In genomic region chr11:36462321-36462720, GRCh38 we compare ENCODE assay signal across 17 cellular contexts. TPM values are rescaled to one million over a fixed set of nuclear protein-coding genes. Genes with fewer than 3 reads are reported as not detected.
DNase-seq lines count a peak whose midpoint lies in the region; ATAC-seq and TF ChIP-seq lines count a peak whose summit lies in the region.
"Had no signal": no experiment of that assay in that cellular context is flagged by ENCODE, and none has a peak within 500 bp of the region (broad histone marks: within the 10 kb centered on the region; RNA-seq: fewer than 3 reads in every experiment).

No MANE protein-coding gene starts in this region.

- H3K18ac ChIP-seq in IMR-90 (ENCODE audit: low read depth, low read length): no peak overlapping the region
- peak overlapping the region; percentile 72 for H3K18ac ChIP-seq in neuronal stem cell (ENCODE audit: low read length)

- no peak overlapping the region for H2AK9ac ChIP-seq in IMR-90 (replicated peaks; ENCODE audit: low read depth, low read length, poor library complexity)

- H2AK5ac ChIP-seq in IMR-90 (ENCODE audit: low read depth, low read length) (peak overlapping the region; percentile 55; the same call in 1 of the 2 replicates), neuronal stem cell (ENCODE audit: low read depth, low read length) (peak overlapping the region; percentile 58)

- no peak for TF ChIP-seq CTCF in IMR-90 (conservative IDR thresholded peaks at IDR 0.05; ENCODE audit: low read depth, low read length)
- TF ChIP-seq CTCF in esophagus muscularis mucosa (IDR thresholded peaks at IDR 0.05): no peak
- TF ChIP-seq CTCF in gastrocnemius medialis (IDR thresholded peaks at IDR 0.05 in 4 of 5, conservative IDR thresholded peaks at IDR 0.05 in 1 of 5): no peak
- no peak for TF ChIP-seq CTCF in GM13976 (IDR thresholded peaks at IDR 0.05; ENCODE audit: borderline replicate concordance, control extremely low read depth, extremely low read depth, insufficient read depth, missing control alignments)

- H3K23ac ChIP-seq in IMR-90 (ENCODE audit: low read depth, low read length) (no peak overlapping the region), neuronal stem cell (ENCODE audit: low read depth, low read length, poor library complexity) (peak overlapping the region; percentile 77)

- POLR2A ChIA-PET in IMR-90 (lab: Charles Lee; ENCODE audit: unreplicated experiment): no interaction called here

- H4K5ac ChIP-seq in IMR-90 (ENCODE audit: low read depth, low read length): no peak overlapping the region

- no peak for TF ChIP-seq POLR2A in IMR-90 (IDR thresholded peaks at IDR 0.05; ENCODE audit: low read depth, low read length)
- TF ChIP-seq POLR2A in esophagus muscularis mucosa (IDR thresholded peaks at IDR 0.05; ENCODE audit: low read depth): no peak
- TF ChIP-seq POLR2A in gastrocnemius medialis (IDR thresholded peaks at IDR 0.05): no peak

- no peak overlapping the region; the same call in 1 of the 2 replicates for H3K4ac ChIP-seq in IMR-90 (ENCODE audit: low read depth, low read length)
- no peak overlapping the region for H3K4ac ChIP-seq in neuronal stem cell (ENCODE audit: low read length)

- no peak overlapping the region for H3K4me3 ChIP-seq in IMR-90 (ENCODE audit: insufficient read depth, low read depth, low read length)
- H3K4me3 ChIP-seq in esophagus muscularis mucosa: no peak overlapping the region
- H3K4me3 ChIP-seq in neuronal stem cell (ENCODE audit: low read length in 2 of 2): no peak overlapping the region
- no peak overlapping the region for H3K4me3 ChIP-seq in gastrocnemius medialis
- H3K4me3 ChIP-seq: BLaER1, GM23338 had no signal

- no TSS peak for BruUV-seq in IMR-90 (replicated peaks; lab: Mats Ljungman, UMichigan)

- WGBS in IMR-90 (ENCODE audit: extremely low coverage in 2 of 2, insufficient read length in 1 of 2), 2 experiments: 96% methylated on average over 11 of the region's 15 CpGs; no CpG with 5 or more reads in 1 of the 2 experiments
- WGBS in esophagus muscularis mucosa: 93% methylated on average over 12 of the region's 15 CpGs
- WGBS in neuronal stem cell (ENCODE audit: extremely low coverage in 2 of 2, insufficient read length in 2 of 2, insufficient replicate concordance in 1 of 2), 2 donors: no CpG with 5 or more reads among the region's 15 CpGs

- no peak overlapping the region for H3K56ac ChIP-seq in IMR-90 (ENCODE audit: extremely low read depth, insufficient read depth, low read length)

- H2BK15ac ChIP-seq in IMR-90 (ENCODE audit: low read depth, low read length) (no peak overlapping the region), neuronal stem cell (ENCODE audit: low read length) (no peak overlapping the region)

- no peak for TF ChIP-seq RAD21 in IMR-90 (IDR thresholded peaks at IDR 0.05; ENCODE audit: low read length)

- H2AFZ ChIP-seq in IMR-90 (replicated peaks; ENCODE audit: low read length, poor library complexity): no peak overlapping the region
- no peak overlapping the region for H2AFZ ChIP-seq in neuronal stem cell (ENCODE audit: low read length)
- H2AFZ ChIP-seq: GM23338 had no signal

- H4K91ac ChIP-seq in IMR-90 (ENCODE audit: insufficient read depth, low read depth, low read length) (no peak overlapping the region; the same call in 1 of the 2 replicates), neuronal stem cell (ENCODE audit: low read depth, low read length, poor library complexity) (peak overlapping the region; percentile 13)

- H3K14ac ChIP-seq in IMR-90 (replicated peaks; ENCODE audit: low read depth, low read length) (no peak overlapping the region), neuronal stem cell (ENCODE audit: low read length) (peak overlapping the region; percentile 28)

- peaks cover 14% of the 10 kb centered on the region for H3K9me1 ChIP-seq in IMR-90 (ENCODE audit: insufficient read depth, low read length)

- H2BK120ac ChIP-seq in IMR-90 (ENCODE audit: low read depth, low read length) (peak overlapping the region; percentile 87), neuronal stem cell (ENCODE audit: low read depth, low read length) (no peak overlapping the region)

- H3K4me1 ChIP-seq in IMR-90 (ENCODE audit: control insufficient read depth, insufficient read depth, low read length) (peaks cover 14% of the 10 kb centered on the region), esophagus muscularis mucosa (no peaks in the 10 kb centered on the region), neuronal stem cell (ENCODE audit: control insufficient read depth in 2 of 2, insufficient read depth in 1 of 2, low read depth in 1 of 2, low read length in 2 of 2) (peaks cover 0 to 9% of the 10 kb centered on the region in 2 donors), gastrocnemius medialis (no peaks in the 10 kb centered on the region)

- H3K27ac ChIP-seq in IMR-90 (ENCODE audit: insufficient read depth, low read length) (no peak overlapping the region), esophagus muscularis mucosa (replicated peaks in 1 of 4) (no peak overlapping the region), neuronal stem cell (replicated peaks; ENCODE audit: low read length) (no peak overlapping the region), gastrocnemius medialis (no peak overlapping the region)
- H3K27ac ChIP-seq: 22Rv1, BLaER1, C4-2B had no signal

- no peak for ATAC-seq in IMR-90 (ENCODE audit: low read depth)
- no peak for ATAC-seq in gastrocnemius medialis
- ATAC-seq in GM18873 (IDR thresholded peaks at IDR 0.05; ENCODE audit: low FRiP score, unreplicated experiment): no peak
- ATAC-seq: CD8-positive, alpha-beta T cell; GM23338; HCT116 had no signal

- H3K79me1 ChIP-seq in IMR-90 (ENCODE audit: low read depth in 1 of 2, low read length in 2 of 2) (no peaks in the 10 kb centered on the region; a peak in 1 of 4 replicates), neuronal stem cell (ENCODE audit: low read depth, low read length) (no peaks in the 10 kb centered on the region)

- no peak for DNase-seq in IMR-90
- peak; percentile 80 for DNase-seq in esophagus muscularis mucosa (ENCODE audit: extremely low spot score)
- DNase-seq in neuronal stem cell (ENCODE audit: low spot score): no peak
- DNase-seq in gastrocnemius medialis: no peak
- no peak for DNase-seq in GM13976 (ENCODE audit: low spot score)
- DNase-seq: Caco-2; CD4-positive, CD25-positive, alpha-beta regulatory T cell; CD8-positive, alpha-beta T cell; DMS153; DND-41; H9 had no signal

- CTCF ChIA-PET in IMR-90 (lab: Yijun Ruan, JAX): no interaction called here

- no peak overlapping the region; a peak in 1 of 4 replicates for H4K8ac ChIP-seq in IMR-90 (ENCODE audit: low read depth in 2 of 2, low read length in 2 of 2)
- H4K8ac ChIP-seq in neuronal stem cell (ENCODE audit: low read depth, low read length): no peak overlapping the region

- intact Hi-C loops in IMR-90 (cut with micrococcal nuclease): no loop called here
- intact Hi-C loops in esophagus muscularis mucosa (cut with DNase I): no loop called here
- intact Hi-C loops in gastrocnemius medialis (cut with DNase I; ENCODE audit: low total_unique reads): no loop called here

- no peaks in the 10 kb centered on the region for H3K36me3 ChIP-seq in IMR-90 (ENCODE audit: control insufficient read depth, insufficient read depth, low read length)
- H3K36me3 ChIP-seq in esophagus muscularis mucosa: peaks cover 0 to 8% (median 0%) of the 10 kb centered on the region in 4 donors
- peaks cover 7 to 91% of the 10 kb centered on the region in 2 donors for H3K36me3 ChIP-seq in neuronal stem cell (replicated peaks in 1 of 2; ENCODE audit: control insufficient read depth in 2 of 2, insufficient read depth in 2 of 2, low read length in 2 of 2)
- H3K36me3 ChIP-seq in gastrocnemius medialis: no peaks in the 10 kb centered on the region

- H3K27me3 ChIP-seq in IMR-90 (ENCODE audit: control insufficient read depth, insufficient read depth, low read length) (no peaks in the 10 kb centered on the region), esophagus muscularis mucosa (peaks cover 0 to 8% (median 0%) of the 10 kb centered on the region in 4 donors), neuronal stem cell (ENCODE audit: control insufficient read depth in 3 of 3, insufficient read depth in 3 of 3, low read depth in 1 of 3, low read length in 3 of 3) (no peaks in the 10 kb centered on the region), gastrocnemius medialis (no peaks in the 10 kb centered on the region)
- H3K27me3 ChIP-seq: BLaER1 had no signal

- in situ Hi-C loops in IMR-90 (cut with MboI; ENCODE audit: low sequenced_read_pairs) (loop anchor here (25.0 kb wide), 1 partner anchor 850 kb away; the partner anchor contains the start of gene FJX1), gastrocnemius medialis (cut with MboI; ENCODE audit: low sequenced_read_pairs in 4 of 4) (no loop called here), GM13976 (cut with MboI; ENCODE audit: low sequenced_read_pairs, unreplicated experiment) (no loop called here)

- H2BK5ac ChIP-seq in IMR-90 (ENCODE audit: low read depth, low read length, poor library complexity, severe bottlenecking) (no peak overlapping the region), neuronal stem cell (ENCODE audit: low read length) (no peak overlapping the region)

- H3K4me2 ChIP-seq in IMR-90 (ENCODE audit: low read depth, low read length): no peak overlapping the region
- H3K4me2 ChIP-seq in neuronal stem cell (ENCODE audit: insufficient read depth, low read length, poor library complexity, severe bottlenecking): no peak overlapping the region
- H3K4me2 ChIP-seq: BLaER1, GM23338 had no signal

- H3K9me3 ChIP-seq in IMR-90 (ENCODE audit: control insufficient read depth, insufficient read depth, low read length) (no peaks in the 10 kb centered on the region), esophagus muscularis mucosa (no peaks in the 10 kb centered on the region), neuronal stem cell (replicated peaks in 1 of 2; ENCODE audit: control insufficient read depth in 2 of 2, insufficient read depth in 1 of 2, low read depth in 1 of 2, low read length in 2 of 2) (no peaks in the 10 kb centered on the region), gastrocnemius medialis (no peaks in the 10 kb centered on the region)
- H3K9me3 ChIP-seq: BLaER1, Caco-2 had no signal

- TF ChIP-seq EP300 in esophagus muscularis mucosa (IDR thresholded peaks at IDR 0.05): no peak

- dilution Hi-C loops in IMR-90 (cut with HindIII; ENCODE audit: low sequenced_read_pairs, unreplicated experiment): no loop called here

- H2BK20ac ChIP-seq in IMR-90 (ENCODE audit: low read depth, low read length): no peak overlapping the region

- H3K9ac ChIP-seq in IMR-90 (ENCODE audit: low read depth, low read length) (no peak overlapping the region), neuronal stem cell (ENCODE audit: low read depth, low read length, poor library complexity) (no peak overlapping the region)
- H3K9ac ChIP-seq: BLaER1 had no signal

- H2BK12ac ChIP-seq in neuronal stem cell (ENCODE audit: low read length): peak overlapping the region; percentile 33

- H4K20me1 ChIP-seq in IMR-90 (ENCODE audit: insufficient read depth, low read length): no peaks in the 10 kb centered on the region
- H4K20me1 ChIP-seq: BLaER1 had no signal

RNA-seq across cellular contexts. Expression of gene TRAF6, which starts 47.8 kb away (rescaled TPM):
- total RNA-seq in IMR-90 (2012; rRNA removed): 15.3 and 17.6 TPM in 2 replicates
- 5.6 and 6.0 TPM in 2 replicates for polyA plus RNA-seq in IMR-90 (2012; rRNA removed)
- 1.5 and 1.9 TPM in 2 replicates for polyA plus RNA-seq in IMR-90 (2012; cell fraction: cytosol; rRNA removed)
- 1.4 and 10.2 TPM in 2 replicates for polyA plus RNA-seq in IMR-90 (2012; cell fraction: nucleus; rRNA removed; ENCODE audit: low replicate concordance)
- total RNA-seq in esophagus muscularis mucosa: 10 to 100 TPM; 10.3 to 16.4 (median 12.8) TPM
- polyA plus RNA-seq in neuronal stem cell (2013, experiment 1 of 2): 9.6 TPM
- polyA plus RNA-seq in neuronal stem cell (2013, experiment 2 of 2): 10.0 TPM
- total RNA-seq in gastrocnemius medialis: 10 to 100 TPM in 3 of 4 donors, 1 to 10 TPM in 1; 9.8 to 14.4 (median 11.3) TPM
